In genomic region chr11:101523634-101524260, GRCh38 we compare ENCODE assay signal across 29 cellular contexts.
DNase-seq lines count a peak whose midpoint lies in the region; FAIRE-seq and TF ChIP-seq lines count a peak whose summit lies in the region.
"Had no signal": no experiment of that assay in that cellular context is flagged by ENCODE, and none has a peak within 500 bp of the region (broad histone marks: within the 10 kb centered on the region; RNA-seq: fewer than 3 reads in every experiment).

No MANE protein-coding gene starts in this region.

- H3K79me1 ChIP-seq in H1 (ENCODE audit: low read depth, low read length), result no peaks in the 10 kb centered on the region

- H3K4me1 ChIP-seq in mammary epithelial cell (ENCODE audit: insufficient read depth, low read length), result no peaks in the 10 kb centered on the region
- H3K4me1 ChIP-seq in H1 (replicated peaks in 1 of 4; ENCODE audit: control insufficient read depth in 3 of 4, insufficient read depth in 4 of 4, low read length in 3 of 4), result peaks cover 0 to 2% (median 0%) of the 10 kb centered on the region in 4 experiments; a peak in 2 of 7 replicates
- H3K4me1 ChIP-seq in iPS DF 6.9 (ENCODE audit: control insufficient read depth, insufficient read depth, low read length), result no peaks in the 10 kb centered on the region
- H3K4me1 ChIP-seq: Peyer's patch had no signal

- H2AFZ ChIP-seq in mammary epithelial cell (ENCODE audit: low read depth, low read length) (no peak overlapping the region), H1 (ENCODE audit: low read length) (no peak overlapping the region)

- no peak overlapping the region for H3K18ac ChIP-seq in H1 (ENCODE audit: extremely low read depth, low read length)

- DNase-seq in mammary epithelial cell, result peak; percentile 7
- DNase-seq in MCF 10A (ENCODE audit: unreplicated experiment), result no peak
- no peak for DNase-seq in H1 (ENCODE audit: low read depth in 1 of 2, low spot score in 2 of 2)
- peak; percentile 11 for DNase-seq in iPS DF 6.9 (ENCODE audit: low read depth, low spot score)
- DNase-seq in DMS153 (lab: John Stamatoyannopoulos, UW), result no peak
- no peak for DNase-seq in occipital lobe (lab: John Stamatoyannopoulos, UW)
- DNase-seq in activated T-helper 1 cell treated with anti-CD3 and anti-CD28 coated beads, Interleukin-12 subunit alpha, Interleukin-12 subunit beta, Interleukin-2, Interleukin-4 antibody, amounts not matched to agents 30 ng/mL and 10 ng/mL and 1 ng/mL, durations not matched to agents 14 hours and 24 hours and 36 hours (ENCODE audit: low spot score), result no peak
- DNase-seq in dermis blood vessel endothelial cell, result no peak
- DNase-seq: Caco-2; CD8-positive, alpha-beta T cell; DMS79; EL; GDM1; NCI-H1092; NCI-H1417 treated with DMSO at 0.1 percent for 48 hours; NCI-H1694 treated with DMSO at 0.1 percent for 48 hours; NCI-H2081; NCI-H2171; NCI-H226; NCI-H510A; NCI-H69; OCI-M1; Peyer's patch; SHP77 treated with DMSO at 0.1 percent for 48 hours had no signal

- intact Hi-C loops in mammary epithelial cell (cut with micrococcal nuclease), result no loop called here
- intact Hi-C loops in MCF 10A (cut with micrococcal nuclease), result no loop called here
- intact Hi-C loops in activated T-helper 1 cell treated with anti-CD3 and anti-CD28 coated beads, Interleukin-12 subunit alpha, Interleukin-12 subunit beta, Interleukin-2, Interleukin-4 antibody, amounts not matched to agents 30 ng/mL and 10 ng/mL and 1 ng/mL, durations not matched to agents 14 hours and 24 hours and 36 hours (cut with micrococcal nuclease), result no loop called here

- TF ChIP-seq RAD21 in H1 (IDR thresholded peaks at IDR 0.05 in 1 of 2, conservative IDR thresholded peaks at IDR 0.05 in 1 of 2; ENCODE audit: low read depth in 2 of 2, low read length in 2 of 2), result no peak

- H3K4me3 ChIP-seq in mammary epithelial cell (replicated peaks in 1 of 3; ENCODE audit: insufficient read depth in 1 of 3, low read depth in 2 of 3, low read length in 3 of 3) (no peak overlapping the region), H1 (ENCODE audit: extremely low read depth in 1 of 4, insufficient read depth in 2 of 4, low read depth in 3 of 4, low read length in 4 of 4) (no peak overlapping the region), iPS DF 6.9 (ENCODE audit: low read length) (no peak overlapping the region)
- H3K4me3 ChIP-seq: GM12878, Peyer's patch had no signal

- H2BK12ac ChIP-seq in H1 (ENCODE audit: low read depth, low read length), result no peak overlapping the region

- no peak overlapping the region for H4K8ac ChIP-seq in H1 (ENCODE audit: extremely low read depth, insufficient read depth, low read length)

- TF ChIP-seq CTCF in mammary epithelial cell (conservative IDR thresholded peaks at IDR 0.05 in 1 of 2, IDR thresholded peaks at IDR 0.05 in 1 of 2; ENCODE audit: extremely low read depth in 1 of 2, insufficient read depth in 1 of 2, low read depth in 1 of 2, low read length in 2 of 2), result no peak
- no peak for TF ChIP-seq CTCF in MCF 10A (IDR thresholded peaks at IDR 0.05; ENCODE audit: unreplicated experiment)
- TF ChIP-seq CTCF in H1 (IDR thresholded peaks at IDR 0.05; ENCODE audit: control extremely low read depth in 1 of 3, insufficient read depth in 1 of 3, low read depth in 1 of 3, low read length in 3 of 3), result no peak

- H3K27ac Mint-ChIP-seq in MCF 10A (ENCODE audit: low read depth, unreplicated experiment), result no peak overlapping the region
- H3K27ac Mint-ChIP-seq in activated T-helper 1 cell treated with anti-CD3 and anti-CD28 coated beads, Interleukin-12 subunit alpha, Interleukin-12 subunit beta, Interleukin-2, Interleukin-4 antibody, amounts not matched to agents 30 ng/mL and 10 ng/mL and 1 ng/mL, durations not matched to agents 14 hours and 24 hours and 36 hours, result no peak overlapping the region
- H3K27ac Mint-ChIP-seq: B cell; CD8-positive, alpha-beta T cell had no signal

- no peaks in the 10 kb centered on the region for H3K36me3 ChIP-seq in mammary epithelial cell (ENCODE audit: insufficient read depth, low read length)
- H3K36me3 ChIP-seq in H1 (ENCODE audit: control insufficient read depth in 2 of 4, insufficient read depth in 4 of 4, low read length in 3 of 4), result peaks cover 0 to 8% (median 3%) of the 10 kb centered on the region in 4 experiments; a peak in 2 of 8 replicates
- peaks cover 5% of the 10 kb centered on the region; the same call in 1 of the 2 replicates for H3K36me3 ChIP-seq in iPS DF 6.9 (ENCODE audit: control insufficient read depth, insufficient read depth, low read length)
- H3K36me3 ChIP-seq: Peyer's patch had no signal

- no CpG with 5 or more reads among the region's 1 CpG for WGBS in mammary epithelial cell (ENCODE audit: low coverage, missing lambda C conversion rate)
- WGBS in H1 (ENCODE audit: extremely low coverage in 1 of 2, insufficient coverage in 1 of 2, insufficient read length in 1 of 2, insufficient replicate concordance in 2 of 2, low coverage in 1 of 2, low lambda C conversion rate in 2 of 2, missing lambda C conversion rate in 1 of 2), 2 experiments, result 61% methylated on average over 1 of the region's 1 CpG; no CpG with 5 or more reads in 1 of the 2 experiments
- no CpG with 5 or more reads among the region's 1 CpG for WGBS in iPS DF 6.9 (ENCODE audit: insufficient coverage, insufficient read length)

- no peak overlapping the region for H4K5ac ChIP-seq in H1 (ENCODE audit: insufficient read length, low read depth, low read length)

- H3K4me1 Mint-ChIP-seq in MCF 10A (ENCODE audit: insufficient read depth, unreplicated experiment), result no peaks in the 10 kb centered on the region
- H3K4me1 Mint-ChIP-seq in activated T-helper 1 cell treated with anti-CD3 and anti-CD28 coated beads, Interleukin-12 subunit alpha, Interleukin-12 subunit beta, Interleukin-2, Interleukin-4 antibody, amounts not matched to agents 30 ng/mL and 10 ng/mL and 1 ng/mL, durations not matched to agents 14 hours and 24 hours and 36 hours (ENCODE audit: low read depth), result no peaks in the 10 kb centered on the region

- H3K4me3 Mint-ChIP-seq in MCF 10A (ENCODE audit: unreplicated experiment), result no peak overlapping the region
- no peak overlapping the region for H3K4me3 Mint-ChIP-seq in activated T-helper 1 cell treated with anti-CD3 and anti-CD28 coated beads, Interleukin-12 subunit alpha, Interleukin-12 subunit beta, Interleukin-2, Interleukin-4 antibody, amounts not matched to agents 30 ng/mL and 10 ng/mL and 1 ng/mL, durations not matched to agents 14 hours and 24 hours and 36 hours
- H3K4me3 Mint-ChIP-seq: B cell; CD8-positive, alpha-beta T cell had no signal

- H4K20me1 ChIP-seq in mammary epithelial cell (ENCODE audit: insufficient read depth, low read length), result no peaks in the 10 kb centered on the region
- H4K20me1 ChIP-seq in H1 (replicated peaks in 1 of 2; ENCODE audit: control insufficient read depth in 1 of 2, insufficient read depth in 2 of 2, low read length in 2 of 2), result no peaks in the 10 kb centered on the region

- no peaks in the 10 kb centered on the region for H3K9me3 ChIP-seq in mammary epithelial cell (replicated peaks; ENCODE audit: insufficient read depth, low read length)
- H3K9me3 ChIP-seq in H1 (ENCODE audit: insufficient read depth in 2 of 2, low read depth in 1 of 2, low read length in 1 of 2), result peaks cover 17 to 21% of the 10 kb centered on the region in 2 experiments
- peaks cover 3% of the 10 kb centered on the region for H3K9me3 ChIP-seq in iPS DF 6.9 (ENCODE audit: control insufficient read depth, insufficient read depth, low read length)
- H3K9me3 ChIP-seq: Peyer's patch had no signal

- H3K27me3 Mint-ChIP-seq in MCF 10A (ENCODE audit: insufficient read depth, unreplicated experiment), result no peaks in the 10 kb centered on the region
- H3K27me3 Mint-ChIP-seq in activated T-helper 1 cell treated with anti-CD3 and anti-CD28 coated beads, Interleukin-12 subunit alpha, Interleukin-12 subunit beta, Interleukin-2, Interleukin-4 antibody, amounts not matched to agents 30 ng/mL and 10 ng/mL and 1 ng/mL, durations not matched to agents 14 hours and 24 hours and 36 hours (ENCODE audit: insufficient read depth), result no peaks in the 10 kb centered on the region
- H3K27me3 Mint-ChIP-seq: B cell had no signal

- H2AK5ac ChIP-seq in H1 (ENCODE audit: low read depth, low read length), result no peak overlapping the region

- H3K23ac ChIP-seq in H1 (ENCODE audit: insufficient read length), result no peak overlapping the region

- H3K27me3 ChIP-seq in mammary epithelial cell (ENCODE audit: insufficient read depth, low read length), result no peaks in the 10 kb centered on the region
- no peaks in the 10 kb centered on the region for H3K27me3 ChIP-seq in H1 (replicated peaks in 1 of 4; ENCODE audit: control insufficient read depth in 3 of 4, extremely low read depth in 1 of 4, insufficient read depth in 3 of 4, low read length in 3 of 4)
- H3K27me3 ChIP-seq in iPS DF 6.9 (ENCODE audit: control insufficient read depth, insufficient read depth, low read length), result no peaks in the 10 kb centered on the region
- H3K27me3 ChIP-seq: Peyer's patch had no signal

- H3K9me3 Mint-ChIP-seq in MCF 10A (ENCODE audit: unreplicated experiment), result no peaks in the 10 kb centered on the region
- no peaks in the 10 kb centered on the region for H3K9me3 Mint-ChIP-seq in activated T-helper 1 cell treated with anti-CD3 and anti-CD28 coated beads, Interleukin-12 subunit alpha, Interleukin-12 subunit beta, Interleukin-2, Interleukin-4 antibody, amounts not matched to agents 30 ng/mL and 10 ng/mL and 1 ng/mL, durations not matched to agents 14 hours and 24 hours and 36 hours

- no peak for TF ChIP-seq POLR2A in H1 (IDR thresholded peaks at IDR 0.05; ENCODE audit: control extremely low read depth in 1 of 2, low read depth in 2 of 2, low read length in 2 of 2)

- H3K79me2 ChIP-seq in mammary epithelial cell (ENCODE audit: insufficient read depth, low read length), result no peaks in the 10 kb centered on the region
- H3K79me2 ChIP-seq in H1 (ENCODE audit: control insufficient read depth in 1 of 2, insufficient read depth in 2 of 2, low read length in 2 of 2), result no peaks in the 10 kb centered on the region

- no peak overlapping the region for H3K9ac ChIP-seq in mammary epithelial cell (ENCODE audit: insufficient read depth, low read length)
- no peak overlapping the region for H3K9ac ChIP-seq in H1 (replicated peaks in 1 of 4; ENCODE audit: extremely low read depth in 1 of 4, low read depth in 3 of 4, low read length in 3 of 4)

- no peak overlapping the region for H3K14ac ChIP-seq in H1 (ENCODE audit: insufficient read length)

- TF ChIP-seq EP300 in H1 (IDR thresholded peaks at IDR 0.05; ENCODE audit: borderline replicate concordance in 1 of 2, low read depth in 2 of 2, low read length in 2 of 2), result no peak

- H3K4ac ChIP-seq in H1 (replicated peaks; ENCODE audit: insufficient read length, low read depth, low read length), result no peak overlapping the region

- no peak overlapping the region for H4K91ac ChIP-seq in H1 (replicated peaks; ENCODE audit: insufficient read length, low read length)

- H2BK120ac ChIP-seq in H1 (replicated peaks; ENCODE audit: low read depth, low read length), result no peak overlapping the region

- H3K27ac ChIP-seq in mammary epithelial cell (ENCODE audit: insufficient read depth, low read depth, low read length) (no peak overlapping the region), H1 (ENCODE audit: low read depth, low read length) (no peak overlapping the region), iPS DF 6.9 (ENCODE audit: low read length) (no peak overlapping the region)
- H3K27ac ChIP-seq: 22Rv1, C4-2B, Peyer's patch had no signal

- no peaks in the 10 kb centered on the region for H3K36me3 Mint-ChIP-seq in MCF 10A (ENCODE audit: insufficient read depth, unreplicated experiment)
- H3K36me3 Mint-ChIP-seq in activated T-helper 1 cell treated with anti-CD3 and anti-CD28 coated beads, Interleukin-12 subunit alpha, Interleukin-12 subunit beta, Interleukin-2, Interleukin-4 antibody, amounts not matched to agents 30 ng/mL and 10 ng/mL and 1 ng/mL, durations not matched to agents 14 hours and 24 hours and 36 hours (ENCODE audit: low read depth), result no peaks in the 10 kb centered on the region
- H3K36me3 Mint-ChIP-seq: CD8-positive, alpha-beta T cell had no signal

- no peak overlapping the region for H2BK15ac ChIP-seq in H1 (ENCODE audit: low read length)

- BruUV-seq in mammary epithelial cell (replicated peaks; lab: Mats Ljungman, UMichigan), result no TSS peak
- no TSS peak for BruUV-seq in MCF 10A (replicated peaks; lab: Mats Ljungman, UMichigan)

- dilution Hi-C loops in mammary epithelial cell (cut with HindIII; ENCODE audit: low sequenced_read_pairs), result no loop called here

- POLR2A ChIA-PET in MCF 10A (lab: Yijun Ruan, JAX) (no interaction called here), H1 (lab: Charles Lee; ENCODE audit: partially characterized antibody) (no interaction called here)

- H3K56ac ChIP-seq in H1 (replicated peaks; ENCODE audit: insufficient read length, low read depth, low read length), result no peak overlapping the region

- H3K4me2 ChIP-seq in mammary epithelial cell (ENCODE audit: insufficient read depth, low read depth, low read length), result no peak overlapping the region
- no peak overlapping the region for H3K4me2 ChIP-seq in H1 (ENCODE audit: insufficient read depth in 1 of 2, low read depth in 2 of 2, low read length in 2 of 2)

- H3K23me2 ChIP-seq in H1 (ENCODE audit: low read depth, low read length), result no peaks in the 10 kb centered on the region

- in situ Hi-C loops in mammary epithelial cell (cut with MboI; ENCODE audit: low sequenced_read_pairs in 2 of 2), result no loop called here

- no peak for FAIRE-seq in H1 (lab: Jason Lieb, UNC)
- FAIRE-seq: GM12878, H54 had no signal

- H2BK20ac ChIP-seq in H1 (ENCODE audit: low read length), result no peak overlapping the region

- CTCF ChIA-PET in mammary epithelial cell (lab: Charles Lee; ENCODE audit: low non-redundant PET) (no interaction called here), MCF 10A (lab: Yijun Ruan, JAX) (no interaction called here), H1 (lab: Charles Lee; ENCODE audit: partially characterized antibody) (no interaction called here)

- no peak overlapping the region for H2BK5ac ChIP-seq in H1 (ENCODE audit: low read depth, low read length)

Comparison
In these comparisons a context has a peak if more than half of its experiments do, and no peak if none do; other contexts are left out.
1. DNase-seq: peak in mammary epithelial cell (single experiment) and iPS DF 6.9 (single experiment); none in MCF 10A (single experiment), H1 (0 of 2), DMS153 (single experiment), occipital lobe (single experiment), activated T-helper 1 cell treated with anti-CD3 and anti-CD28 coated beads, Interleukin-12 subunit alpha, Interleukin-12 subunit beta, Interleukin-2, Interleukin-4 antibody, amounts not matched to agents 30 ng/mL and 10 ng/mL and 1 ng/mL, durations not matched to agents 14 hours and 24 hours and 36 hours (single experiment) and dermis blood vessel endothelial cell (single experiment).